In genomic region chr22:42947211-42947990, GRCh38 we compare ENCODE assay signal across 8 cellular contexts.
DNase-seq lines count a peak whose midpoint lies in the region; ATAC-seq and TF ChIP-seq lines count a peak whose summit lies in the region.
"Had no signal": no experiment of that assay in that cellular context is flagged by ENCODE, and none has a peak within 500 bp of the region (broad histone marks: within the 10 kb centered on the region; RNA-seq: fewer than 3 reads in every experiment).

No MANE protein-coding gene starts in this region.

- in situ Hi-C loops in IMR-90 (cut with MboI; ENCODE audit: low sequenced_read_pairs) (no loop called here), transverse colon (cut with MboI; ENCODE audit: low pct_ligation_motif_present in 1 of 4, low pct_unique_long_range_greater_than_20kb in 1 of 4, low sequenced_read_pairs in 3 of 4) (no loop called here)

- peaks cover 0 to 5% (median 0%) of the 10 kb centered on the region in 3 donors for H3K27me3 Mint-ChIP-seq in immature natural killer cell (ENCODE audit: low read depth in 3 of 3)
- H3K27me3 Mint-ChIP-seq in activated CD4-positive, alpha-beta T cell treated with anti-CD3 and anti-CD28 coated beads for 36 hours: no peaks in the 10 kb centered on the region

- H3K4me2 ChIP-seq in IMR-90 (ENCODE audit: low read depth, low read length): no peak overlapping the region

- H2AK9ac ChIP-seq in IMR-90 (replicated peaks; ENCODE audit: low read depth, low read length, poor library complexity): no peak overlapping the region

- H3K79me1 ChIP-seq in IMR-90 (ENCODE audit: low read depth in 1 of 2, low read length in 2 of 2): peaks cover 44 to 95% of the 10 kb centered on the region in 2 experiments

- CTCF ChIA-PET in IMR-90 (lab: Yijun Ruan, JAX): no interaction called here
- CTCF ChIA-PET in activated CD4-positive, alpha-beta T cell treated with anti-CD3 and anti-CD28 coated beads for 36 hours (lab: Charles Lee): interaction anchor here (0.6 kb wide), 1 partner anchor 284 kb away, joined by 3 read pairs; no protein-coding TSS in a partner anchor

- intact Hi-C loops in IMR-90 (cut with micrococcal nuclease) (no loop called here), transverse colon (cut with DNase I; ENCODE audit: low total_unique reads) (no loop called here)
- intact Hi-C loops in activated CD4-positive, alpha-beta T cell treated with anti-CD3 and anti-CD28 coated beads for 36 hours (cut with DNase I, micrococcal nuclease): no loop called here

- H3K18ac ChIP-seq in IMR-90 (ENCODE audit: low read depth, low read length): no peak overlapping the region

- H3K4ac ChIP-seq in IMR-90 (ENCODE audit: low read depth, low read length): no peak overlapping the region

- no peak overlapping the region for H2BK15ac ChIP-seq in IMR-90 (ENCODE audit: low read depth, low read length)

- WGBS in IMR-90 (ENCODE audit: extremely low coverage in 2 of 2, insufficient read length in 1 of 2), 2 experiments: 81% methylated on average over 4 of the region's 13 CpGs; no CpG with 5 or more reads in 1 of the 2 experiments
- 62 to 76% methylated on average over 7 to 12 of the region's 13 CpGs for WGBS in transverse colon (ENCODE audit: low coverage in 1 of 2), 2 donors

- no peak overlapping the region for H3K9ac ChIP-seq in IMR-90 (ENCODE audit: low read depth, low read length)

- H2AFZ ChIP-seq in IMR-90 (replicated peaks; ENCODE audit: low read length, poor library complexity): no peak overlapping the region

- H3K23ac ChIP-seq in IMR-90 (ENCODE audit: low read depth, low read length): 0 out of 2 replicates have a peak overlapping the region, but pooled peaks have one; percentile 31

- peaks cover 44% of the 10 kb centered on the region for H3K9me1 ChIP-seq in IMR-90 (ENCODE audit: insufficient read depth, low read length)

- H3K27ac Mint-ChIP-seq in immature natural killer cell: peak overlapping the region in 2 of 6 donors; percentile 23 to 76
- H3K27ac Mint-ChIP-seq in activated CD4-positive, alpha-beta T cell treated with anti-CD3 and anti-CD28 coated beads for 36 hours: no peak overlapping the region

- H3K4me1 ChIP-seq in IMR-90 (ENCODE audit: control insufficient read depth, insufficient read depth, low read length) (peaks cover 15% of the 10 kb centered on the region), SJSA1 (replicated peaks) (peaks cover 41% of the 10 kb centered on the region), transverse colon (peaks cover 3 to 50% (median 35%) of the 10 kb centered on the region in 4 donors)

- H3K4me3 ChIP-seq in IMR-90 (ENCODE audit: insufficient read depth, low read depth, low read length): no peak overlapping the region
- H3K4me3 ChIP-seq in SJSA1: no peak overlapping the region
- H3K4me3 ChIP-seq in transverse colon: no peak overlapping the region

- no peak overlapping the region for H2BK20ac ChIP-seq in IMR-90 (ENCODE audit: low read depth, low read length)

- no peaks in the 10 kb centered on the region for H3K9me3 ChIP-seq in IMR-90 (ENCODE audit: control insufficient read depth, insufficient read depth, low read length)
- H3K9me3 ChIP-seq in SJSA1 (replicated peaks): no peaks in the 10 kb centered on the region
- no peaks in the 10 kb centered on the region for H3K9me3 ChIP-seq in transverse colon

- H3K56ac ChIP-seq in IMR-90 (ENCODE audit: extremely low read depth, insufficient read depth, low read length): no peak overlapping the region

- no peaks in the 10 kb centered on the region for H3K9me3 Mint-ChIP-seq in immature natural killer cell
- no peaks in the 10 kb centered on the region for H3K9me3 Mint-ChIP-seq in activated CD4-positive, alpha-beta T cell treated with anti-CD3 and anti-CD28 coated beads for 36 hours (ENCODE audit: low read depth)

- TF ChIP-seq CTCF in IMR-90 (conservative IDR thresholded peaks at IDR 0.05; ENCODE audit: low read depth, low read length) (no peak), transverse colon (IDR thresholded peaks at IDR 0.05) (no peak)

- H2AK5ac ChIP-seq in IMR-90 (ENCODE audit: low read depth, low read length): no peak overlapping the region

- H4K8ac ChIP-seq in IMR-90 (ENCODE audit: low read depth in 2 of 2, low read length in 2 of 2): no peak overlapping the region

- no peak for ATAC-seq in IMR-90 (ENCODE audit: low read depth)
- ATAC-seq in activated CD4-positive, alpha-beta T cell treated with anti-CD3 and anti-CD28 coated beads for 36 hours: no peak

- peaks cover 74% of the 10 kb centered on the region for H4K20me1 ChIP-seq in IMR-90 (ENCODE audit: insufficient read depth, low read length)

- no peak for TF ChIP-seq EP300 in transverse colon (IDR thresholded peaks at IDR 0.05; ENCODE audit: low read depth)

- no TSS peak for BruUV-seq in IMR-90 (replicated peaks; lab: Mats Ljungman, UMichigan)

- H3K27ac ChIP-seq in IMR-90 (ENCODE audit: insufficient read depth, low read length): no peak overlapping the region
- peak overlapping the region; percentile 48 for H3K27ac ChIP-seq in SJSA1
- H3K27ac ChIP-seq in transverse colon: peak overlapping the region in 3 of 4 donors; percentile 9 to 27 (median 18)

- POLR2A ChIA-PET in IMR-90 (lab: Charles Lee; ENCODE audit: unreplicated experiment): interaction anchor here (0.6 kb wide), 1 partner anchor 1540 kb away, joined by 3 read pairs; no protein-coding TSS in a partner anchor
- POLR2A ChIA-PET in activated CD4-positive, alpha-beta T cell treated with anti-CD3 and anti-CD28 coated beads for 36 hours (lab: Charles Lee): no interaction called here

- no peaks in the 10 kb centered on the region; the same call in 1 of the 2 replicates for H3K36me3 ChIP-seq in IMR-90 (ENCODE audit: control insufficient read depth, insufficient read depth, low read length)
- H3K36me3 ChIP-seq in SJSA1: peaks cover 34% of the 10 kb centered on the region
- no peaks in the 10 kb centered on the region for H3K36me3 ChIP-seq in transverse colon

- dilution Hi-C loops in IMR-90 (cut with HindIII; ENCODE audit: low sequenced_read_pairs, unreplicated experiment): no loop called here

- peak overlapping the region; percentile 14 for H2BK5ac ChIP-seq in IMR-90 (ENCODE audit: low read depth, low read length, poor library complexity, severe bottlenecking)

- H4K5ac ChIP-seq in IMR-90 (ENCODE audit: low read depth, low read length): no peak overlapping the region

- no peak overlapping the region for H4K91ac ChIP-seq in IMR-90 (ENCODE audit: insufficient read depth, low read depth, low read length)

- H3K14ac ChIP-seq in IMR-90 (replicated peaks; ENCODE audit: low read depth, low read length): 0 out of 2 replicates have a peak overlapping the region, but pooled peaks have one; percentile 36

- DNase-seq in IMR-90 (peak; percentile 41), SJSA1 (ENCODE audit: low read depth in 1 of 2, low spot score in 2 of 2) (peak; percentile 61 to 64), immature natural killer cell (no peak), transverse colon (no peak), NCI-H2227 (lab: John Stamatoyannopoulos, UW; ENCODE audit: unreplicated experiment) (no peak), NCI-H774 (lab: John Stamatoyannopoulos, UW) (no peak)
- DNase-seq in activated CD4-positive, alpha-beta T cell treated with anti-CD3 and anti-CD28 coated beads for 36 hours: no peak
- DNase-seq: stimulated activated CD4-positive, alpha-beta T cell treated with anti-CD3 and anti-CD28 coated beads, Interleukin-4, amount 100 ng/mL, for 4 hours had no signal

- H3K27me3 ChIP-seq in IMR-90 (ENCODE audit: control insufficient read depth, insufficient read depth, low read length) (no peaks in the 10 kb centered on the region), SJSA1 (replicated peaks) (no peaks in the 10 kb centered on the region), transverse colon (no peaks in the 10 kb centered on the region)

- no peak for TF ChIP-seq POLR2A in IMR-90 (IDR thresholded peaks at IDR 0.05; ENCODE audit: low read depth, low read length)
- TF ChIP-seq POLR2A in transverse colon (IDR thresholded peaks at IDR 0.05): no peak

- H3K4me1 Mint-ChIP-seq in immature natural killer cell: peaks cover 38 to 49% of the 10 kb centered on the region in 2 donors
- peaks cover 50% of the 10 kb centered on the region for H3K4me1 Mint-ChIP-seq in activated CD4-positive, alpha-beta T cell treated with anti-CD3 and anti-CD28 coated beads for 36 hours

- H2BK120ac ChIP-seq in IMR-90 (ENCODE audit: low read depth, low read length): no peak overlapping the region

- H3K36me3 Mint-ChIP-seq in immature natural killer cell: no peaks in the 10 kb centered on the region
- peaks cover 4% of the 10 kb centered on the region for H3K36me3 Mint-ChIP-seq in activated CD4-positive, alpha-beta T cell treated with anti-CD3 and anti-CD28 coated beads for 36 hours (ENCODE audit: low read depth)

- peak overlapping the region in 4 of 5 donors; percentile 4 to 57 (median 28) for H3K4me3 Mint-ChIP-seq in immature natural killer cell
- H3K4me3 Mint-ChIP-seq in activated CD4-positive, alpha-beta T cell treated with anti-CD3 and anti-CD28 coated beads for 36 hours: no peak overlapping the region

- TF ChIP-seq RAD21 in IMR-90 (IDR thresholded peaks at IDR 0.05; ENCODE audit: low read length): no peak

TF ChIP-seq in IMR-90, 13 proteins besides CTCF, POLR2A, EP300 and RAD21:
- no peak for TF ChIP-seq MAZ (IDR thresholded peaks at IDR 0.05; ENCODE audit: borderline replicate concordance, low read depth, low read length)
- no peak for TF ChIP-seq CEBPB (IDR thresholded peaks at IDR 0.05; ENCODE audit: low read depth, low read length)
- TF ChIP-seq USF2 (IDR thresholded peaks at IDR 0.05; ENCODE audit: low read depth, low read length): no peak
- no peak for TF ChIP-seq NFE2L2 (IDR thresholded peaks at IDR 0.05; ENCODE audit: low read depth, low read length)
- no peak for TF ChIP-seq FOS (IDR thresholded peaks at IDR 0.05; ENCODE audit: low read depth, low read length)
- no peak for TF ChIP-seq BHLHE40 (IDR thresholded peaks at IDR 0.05; ENCODE audit: low read depth, low read length)
- no peak for TF ChIP-seq RFX5 (IDR thresholded peaks at IDR 0.05; ENCODE audit: low read depth, low read length)
- no peak for TF ChIP-seq MXI1 (IDR thresholded peaks at IDR 0.05; ENCODE audit: borderline replicate concordance, low read depth, low read length)

Comparison
In these comparisons a context has a peak if more than half of its experiments do, and no peak if none do; other contexts are left out.
1. DNase-seq: peak in IMR-90 (single experiment) and SJSA1 (2 of 2); none in immature natural killer cell (0 of 3), transverse colon (single experiment), activated CD4-positive, alpha-beta T cell treated with anti-CD3 and anti-CD28 coated beads for 36 hours (single experiment), NCI-H2227 (single experiment) and NCI-H774 (single experiment).